ENCODE assay signal across 19 cellular contexts in the genomic region with DNA sequence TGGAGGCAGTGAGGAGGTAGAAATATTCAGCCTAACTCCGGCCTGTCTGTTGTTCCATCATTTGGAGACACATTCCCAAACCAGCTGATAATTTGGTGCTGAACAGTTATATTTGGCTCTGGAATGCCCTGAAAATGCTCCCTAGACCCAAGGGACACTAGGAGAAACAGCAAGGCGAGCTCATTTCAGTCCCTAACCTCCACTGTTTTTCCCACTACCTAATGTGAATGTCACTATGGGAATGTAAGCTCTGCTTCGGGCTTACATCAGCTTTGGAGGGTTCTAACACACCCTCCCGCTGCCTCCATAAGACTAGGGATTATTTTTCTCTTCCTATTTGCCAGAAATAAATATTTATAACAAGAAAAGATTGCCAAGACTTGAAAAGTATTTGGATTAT.
A peak's percentile ranks its signal among the peaks of the same experiment; 100 is the strongest.
DNase-seq lines count a peak whose midpoint lies in the region; ATAC-seq and TF ChIP-seq lines count a peak whose summit lies in the region.
"Had no signal": no experiment of that assay in that cellular context is flagged by ENCODE, and none has a peak within 500 bp of the region (broad histone marks: within the 10 kb centered on the region; RNA-seq: fewer than 3 reads in every experiment).

No MANE protein-coding gene starts in this region.

- H4K20me1 ChIP-seq in osteoblast (ENCODE audit: insufficient read depth, low read length), result no peaks in the 10 kb centered on the region

- TF ChIP-seq POLR2A in transverse colon (IDR thresholded peaks at IDR 0.05), result no peak

- DNase-seq in colonic mucosa (no peak), heart right ventricle (peak in 1 of 2 donors; percentile 27), osteoblast (ENCODE audit: insufficient read length, low spot score, missing footprints) (no peak), transverse colon (no peak), GM19238 (ENCODE audit: insufficient read length, low spot score) (no peak), SW480 (ENCODE audit: low spot score) (no peak), D341Med (ENCODE audit: low spot score) (no peak)
- DNase-seq: activated CD4-positive, alpha-beta memory T cell treated with anti-CD3 and anti-CD28 coated beads, Interleukin-2, amount 10 ng/mL, durations not matched to agents 7 days and 5 days; activated effector memory CD4-positive, alpha-beta T cell treated with anti-CD3 and anti-CD28 coated beads, Interleukin-2, amount 50 U/mL, for 16 hours; CD8-positive, alpha-beta T cell; hypothalamus; mammary epithelial cell; naive thymus-derived CD8-positive, alpha-beta T cell; NCI-H1092; NCI-H187 treated with DMSO at 0.1 percent for 48 hours; NCI-H2227 treated with DMSO at 0.1 percent for 48 hours; right lobe of liver; SW 1271 had no signal

- no peak overlapping the region for H3K9ac ChIP-seq in colonic mucosa (ENCODE audit: low read depth in 2 of 2, low read length in 2 of 2)

- H3K4me1 ChIP-seq in colonic mucosa (no peaks in the 10 kb centered on the region), heart right ventricle (peaks cover 0 to 18% (median 0%) of the 10 kb centered on the region in 9 donors), osteoblast (ENCODE audit: insufficient read depth, low read length) (peaks cover 40% of the 10 kb centered on the region), transverse colon (peaks cover 0 to 14% (median 0%) of the 10 kb centered on the region in 4 donors)
- H3K4me1 ChIP-seq: right lobe of liver had no signal

- no peak overlapping the region for H2AFZ ChIP-seq in osteoblast (ENCODE audit: low read length)

- no peaks in the 10 kb centered on the region for H3K36me3 ChIP-seq in colonic mucosa
- no peaks in the 10 kb centered on the region for H3K36me3 ChIP-seq in heart right ventricle
- H3K36me3 ChIP-seq in osteoblast (ENCODE audit: insufficient read depth, low read length), result peaks cover 3% of the 10 kb centered on the region
- H3K36me3 ChIP-seq in transverse colon, result no peaks in the 10 kb centered on the region
- H3K36me3 ChIP-seq: right lobe of liver had no signal

- H3K27ac ChIP-seq in colonic mucosa (peak overlapping the region; percentile 54), heart right ventricle (peak overlapping the region in 7 of 10 donors; percentile 15 to 61 (median 43)), osteoblast (ENCODE audit: low read depth, low read length) (peak overlapping the region; percentile 60), transverse colon (peak overlapping the region; percentile 18 to 54 (median 43))
- H3K27ac ChIP-seq: right lobe of liver had no signal

- H3K9me3 ChIP-seq in colonic mucosa (no peaks in the 10 kb centered on the region), heart right ventricle (no peaks in the 10 kb centered on the region), osteoblast (ENCODE audit: low read depth, low read length) (no peaks in the 10 kb centered on the region), transverse colon (no peaks in the 10 kb centered on the region)
- H3K9me3 ChIP-seq: right lobe of liver had no signal

- in situ Hi-C loops in transverse colon (cut with MboI; ENCODE audit: low pct_ligation_motif_present in 1 of 4, low pct_unique_long_range_greater_than_20kb in 1 of 4, low sequenced_read_pairs in 3 of 4), result no loop called here

- intact Hi-C loops in colonic mucosa (cut with DNase I) (no loop called here), heart right ventricle (cut with DNase I) (no loop called here), transverse colon (cut with DNase I; ENCODE audit: low total_unique reads) (no loop called here)

- no peaks in the 10 kb centered on the region for H3K27me3 ChIP-seq in colonic mucosa
- no peaks in the 10 kb centered on the region for H3K27me3 ChIP-seq in heart right ventricle
- no peaks in the 10 kb centered on the region for H3K27me3 ChIP-seq in osteoblast (ENCODE audit: insufficient read depth, low read length)
- no peaks in the 10 kb centered on the region for H3K27me3 ChIP-seq in transverse colon
- H3K27me3 ChIP-seq: right lobe of liver had no signal

- 67 to 73% methylated on average over 4 of the region's 4 CpGs for WGBS in heart right ventricle, 2 donors
- 61 to 63% methylated on average over 2 to 4 of the region's 4 CpGs for WGBS in transverse colon (ENCODE audit: low coverage in 1 of 2), 2 donors

- TF ChIP-seq CTCF in colonic mucosa (IDR thresholded peaks at IDR 0.05) (no peak), heart right ventricle (IDR thresholded peaks at IDR 0.05) (no peak), osteoblast (IDR thresholded peaks at IDR 0.05; ENCODE audit: extremely low read depth, low read depth, low read length) (no peak), transverse colon (IDR thresholded peaks at IDR 0.05) (no peak)

- H3K79me2 ChIP-seq in osteoblast (ENCODE audit: insufficient read depth, low read length), result no peaks in the 10 kb centered on the region

- peak in 7 of 8 donors; percentile 61 to 86 (median 74) for ATAC-seq in heart right ventricle
- ATAC-seq: activated CD4-positive, CD25-positive, alpha-beta regulatory T cell treated with anti-CD3 and anti-CD28 coated beads, Interleukin-2, amount 50 U/mL, for 24 hours; CD8-positive, alpha-beta T cell; naive thymus-derived CD8-positive, alpha-beta T cell; right lobe of liver had no signal

- H3K4me2 ChIP-seq in osteoblast (ENCODE audit: insufficient read depth, low read length), result no peak overlapping the region

- no peak for TF ChIP-seq EP300 in transverse colon (IDR thresholded peaks at IDR 0.05; ENCODE audit: low read depth)

- H3K4me3 ChIP-seq in colonic mucosa (no peak overlapping the region), heart right ventricle (no peak overlapping the region), osteoblast (ENCODE audit: insufficient read depth, low read length) (no peak overlapping the region), transverse colon (no peak overlapping the region)
- H3K4me3 ChIP-seq: right lobe of liver had no signal
